In the genomic region with DNA sequence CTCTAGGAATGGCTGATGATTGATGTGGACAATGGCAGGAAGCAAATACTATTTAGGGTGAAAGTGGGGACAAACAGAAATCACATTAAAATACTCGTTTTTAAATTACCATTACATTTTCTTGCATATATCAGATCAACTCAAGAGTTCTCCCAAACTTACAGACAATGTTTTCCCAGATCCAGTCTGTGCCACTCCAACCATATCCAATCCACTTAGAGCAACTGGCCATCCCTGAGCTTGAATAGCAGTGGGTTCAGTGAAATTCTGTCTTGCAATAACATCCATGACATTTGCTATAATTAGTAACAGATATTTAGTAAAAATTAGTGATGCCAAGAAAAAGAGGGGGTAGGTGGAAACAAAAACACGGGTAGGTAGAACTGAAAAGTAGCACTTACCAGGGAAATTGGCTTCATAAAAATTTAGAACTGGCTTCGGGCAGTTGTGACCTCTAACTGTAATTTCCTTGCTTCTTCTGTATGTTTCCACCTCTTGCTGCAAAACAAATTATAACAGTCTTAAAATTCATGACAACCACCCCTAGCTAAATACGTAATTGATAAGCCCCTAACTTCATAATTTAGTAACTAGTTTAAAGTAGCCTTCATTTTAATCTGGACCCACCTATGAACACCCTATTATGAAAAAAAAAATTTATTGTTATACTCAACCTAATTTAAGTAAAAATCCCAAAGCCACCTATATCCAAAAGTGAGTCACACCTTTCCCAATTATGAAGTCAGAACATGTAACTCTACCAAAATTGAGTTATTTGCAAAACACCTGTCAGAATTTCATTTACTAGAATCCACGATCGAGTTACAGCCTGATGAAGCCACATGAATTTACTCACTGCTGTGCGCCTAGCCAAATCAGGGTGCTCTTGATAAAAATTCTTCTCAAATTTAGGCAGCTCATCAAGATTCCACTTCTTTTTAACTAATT, we compare ENCODE assay signal across 9 cellular contexts. TPM values are rescaled to one million over a fixed set of nuclear protein-coding genes. Genes with fewer than 3 reads are reported as not detected.
A peak's percentile ranks its signal among the peaks of the same experiment; 100 is the strongest.
DNase-seq lines count a peak whose midpoint lies in the region; ATAC-seq and TF ChIP-seq lines count a peak whose summit lies in the region.
"Had no signal": no experiment of that assay in that cellular context is flagged by ENCODE, and none has a peak within 500 bp of the region (broad histone marks: within the 10 kb centered on the region; RNA-seq: fewer than 3 reads in every experiment).

No MANE protein-coding gene starts in this region.

- H3K9me3 ChIP-seq in skeletal muscle tissue (ENCODE audit: control insufficient read depth in 3 of 3, low read length in 3 of 3), result no peaks in the 10 kb centered on the region

- H3K4me1 ChIP-seq in skeletal muscle tissue (ENCODE audit: control insufficient read depth in 3 of 3, insufficient read depth in 3 of 3, low read length in 3 of 3) (peaks cover 28 to 37% (median 33%) of the 10 kb centered on the region in 3 donors), foreskin keratinocyte (peaks cover 30% of the 10 kb centered on the region)

- TF ChIP-seq CTCF in WTC11 (IDR thresholded peaks at IDR 0.05), result no peak
- TF ChIP-seq CTCF in foreskin fibroblast (IDR thresholded peaks at IDR 0.05; ENCODE audit: low read depth, low read length), result no peak
- TF ChIP-seq CTCF in foreskin keratinocyte (conservative IDR thresholded peaks at IDR 0.05), result no peak

- H3K27me3 Mint-ChIP-seq in WTC11 (ENCODE audit: low read depth), result no peaks in the 10 kb centered on the region; the same call in 1 of the 2 replicates

- ATAC-seq in WTC11 (no peak), foreskin keratinocyte (no peak), GM19324 (IDR thresholded peaks at IDR 0.05; ENCODE audit: low FRiP score, unreplicated experiment) (no peak)

- POLR2A ChIA-PET in WTC11 (lab: Charles Lee), result interaction anchor here (1.9 to 3.3 kb wide), 2 partner anchors 8 to 84 kb away, joined by 7 to 53 read pairs; partner anchors contain the start of gene POLG2

- no peaks in the 10 kb centered on the region for H3K27me3 ChIP-seq in H7 (ENCODE audit: control insufficient read depth, insufficient read depth, low read length)
- H3K27me3 ChIP-seq in skeletal muscle tissue (ENCODE audit: control insufficient read depth in 3 of 3, insufficient read depth in 3 of 3, low read length in 3 of 3), result no peaks in the 10 kb centered on the region
- no peaks in the 10 kb centered on the region for H3K27me3 ChIP-seq in foreskin keratinocyte

- H3K27ac Mint-ChIP-seq in WTC11, result peak overlapping the region; percentile 96

- H3K36me3 Mint-ChIP-seq in WTC11, result peaks cover 77% of the 10 kb centered on the region

- H3K4me3 ChIP-seq in H7 (ENCODE audit: insufficient read depth, low read depth, low read length) (peak overlapping the region; percentile 97), foreskin fibroblast (ENCODE audit: low read depth in 1 of 2, low read length in 2 of 2) (peak overlapping the region; percentile 71 to 84), skeletal muscle tissue (ENCODE audit: low read length in 3 of 3) (peak overlapping the region; percentile 91 to 98 (median 93))

- CTCF ChIA-PET in WTC11 (lab: Charles Lee), result interaction anchor here (1.5 kb wide), 1 partner anchor 7 kb away, joined by 10 read pairs; the partner anchor contains the start of gene POLG2

- H3K9me3 Mint-ChIP-seq in WTC11, result no peaks in the 10 kb centered on the region

- peaks cover 47% of the 10 kb centered on the region for H3K36me3 ChIP-seq in H7 (replicated peaks; ENCODE audit: control insufficient read depth, insufficient read depth, low read length)
- H3K36me3 ChIP-seq in skeletal muscle tissue (ENCODE audit: control insufficient read depth in 3 of 3, insufficient read depth in 3 of 3, low read length in 3 of 3), result peaks cover 54 to 55% (median 54%) of the 10 kb centered on the region in 3 donors

- peaks cover 59% of the 10 kb centered on the region for H3K4me1 Mint-ChIP-seq in WTC11

- H3K4me3 Mint-ChIP-seq in WTC11, result peak overlapping the region; percentile 98

- H3K27ac ChIP-seq in skeletal muscle tissue (ENCODE audit: low read depth, low read length) (peak overlapping the region; percentile 100), foreskin keratinocyte (no peak overlapping the region)

- no peak for DNase-seq in H7
- DNase-seq in WTC11 (ENCODE audit: low spot score), result no peak
- no peak for DNase-seq in foreskin fibroblast
- DNase-seq in NCI-H774 (lab: John Stamatoyannopoulos, UW), result no peak
- DNase-seq in foreskin keratinocyte, result no peak
- DNase-seq in epidermal melanocyte (ENCODE audit: insufficient read length, low spot score), result no peak
- DNase-seq: stimulated activated CD8-positive, alpha-beta memory T cell treated with anti-CD3 and anti-CD28 coated beads, Interleukin-4, amount 100 ng/mL, for 48 hours had no signal

- H3K9ac ChIP-seq in skeletal muscle tissue (ENCODE audit: low read depth in 1 of 3, low read length in 3 of 3), result peak overlapping the region; percentile 100

TF ChIP-seq in WTC11, 78 proteins besides CTCF, POLR2A, EP300 and RAD21 (continues in another document):
- TF ChIP-seq GRHL2 (CRISPR knock-in tag; IDR thresholded peaks at IDR 0.05; ENCODE audit: insufficient replicate concordance, severe bottlenecking) (no peak), TEAD1 (CRISPR knock-in tag; IDR thresholded peaks at IDR 0.05) (no peak), USF1 (CRISPR knock-in tag; IDR thresholded peaks at IDR 0.05) (no peak), ZNF121 (CRISPR knock-in tag; IDR thresholded peaks at IDR 0.05) (no peak), ZNF416 (CRISPR knock-in tag; IDR thresholded peaks at IDR 0.05) (no peak), JUN (CRISPR knock-in tag; IDR thresholded peaks at IDR 0.05) (no peak), FOXK1 (CRISPR knock-in tag; IDR thresholded peaks at IDR 0.05) (no peak), MLX (CRISPR knock-in tag; IDR thresholded peaks at IDR 0.05) (no peak), CBFB (CRISPR knock-in tag; IDR thresholded peaks at IDR 0.05; ENCODE audit: low read depth) (no peak), MYBL2 (CRISPR knock-in tag; IDR thresholded peaks at IDR 0.05) (no peak), CREM (CRISPR knock-in tag; IDR thresholded peaks at IDR 0.05) (no peak)
- TF ChIP-seq, protein P1, sequence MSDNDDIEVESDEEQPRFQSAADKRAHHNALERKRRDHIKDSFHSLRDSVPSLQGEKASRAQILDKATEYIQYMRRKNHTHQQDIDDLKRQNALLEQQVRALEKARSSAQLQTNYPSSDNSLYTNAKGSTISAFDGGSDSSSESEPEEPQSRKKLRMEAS (CRISPR knock-in tag; IDR thresholded peaks at IDR 0.05), result no peak
- TF ChIP-seq, protein P2, sequence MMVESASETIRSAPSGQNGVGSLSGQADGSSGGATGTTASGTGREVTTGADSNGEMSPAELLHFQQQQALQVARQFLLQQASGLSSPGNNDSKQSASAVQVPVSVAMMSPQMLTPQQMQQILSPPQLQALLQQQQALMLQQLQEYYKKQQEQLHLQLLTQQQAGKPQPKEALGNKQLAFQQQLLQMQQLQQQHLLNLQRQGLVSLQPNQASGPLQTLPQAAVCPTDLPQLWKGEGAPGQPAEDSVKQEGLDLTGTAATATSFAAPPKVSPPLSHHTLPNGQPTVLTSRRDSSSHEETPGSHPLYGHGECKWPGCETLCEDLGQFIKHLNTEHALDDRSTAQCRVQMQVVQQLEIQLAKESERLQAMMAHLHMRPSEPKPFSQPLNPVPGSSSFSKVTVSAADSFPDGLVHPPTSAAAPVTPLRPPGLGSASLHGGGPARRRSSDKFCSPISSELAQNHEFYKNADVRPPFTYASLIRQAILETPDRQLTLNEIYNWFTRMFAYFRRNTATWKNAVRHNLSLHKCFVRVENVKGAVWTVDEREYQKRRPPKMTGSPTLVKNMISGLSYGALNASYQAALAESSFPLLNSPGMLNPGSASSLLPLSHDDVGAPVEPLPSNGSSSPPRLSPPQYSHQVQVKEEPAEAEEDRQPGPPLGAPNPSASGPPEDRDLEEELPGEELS (CRISPR knock-in tag; IDR thresholded peaks at IDR 0.05), result no peak
- TF ChIP-seq, protein P3, sequence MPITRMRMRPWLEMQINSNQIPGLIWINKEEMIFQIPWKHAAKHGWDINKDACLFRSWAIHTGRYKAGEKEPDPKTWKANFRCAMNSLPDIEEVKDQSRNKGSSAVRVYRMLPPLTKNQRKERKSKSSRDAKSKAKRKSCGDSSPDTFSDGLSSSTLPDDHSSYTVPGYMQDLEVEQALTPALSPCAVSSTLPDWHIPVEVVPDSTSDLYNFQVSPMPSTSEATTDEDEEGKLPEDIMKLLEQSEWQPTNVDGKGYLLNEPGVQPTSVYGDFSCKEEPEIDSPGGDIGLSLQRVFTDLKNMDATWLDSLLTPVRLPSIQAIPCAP (CRISPR knock-in tag; IDR thresholded peaks at IDR 0.05), result no peak

RNA-seq across cellular contexts. Expression of gene DDX5, which starts 2.0 kb away (rescaled TPM):
- 163 and 238 TPM in 2 replicates for total RNA-seq in H7 (2014; rRNA removed; shearing (Covaris generic))
- total RNA-seq in WTC11 (2021) (543 to 612 TPM (median 563 TPM) in 3 replicates), skeletal muscle tissue (259 TPM), foreskin keratinocyte (386 and 387 TPM in 2 replicates)
- polyA plus RNA-seq in foreskin keratinocyte, result 236 and 262 TPM in 2 replicates

RNA-seq across cellular contexts. Expression of gene CEP95, which starts 2.7 kb away (rescaled TPM):
- total RNA-seq in H7 (2014; rRNA removed; shearing (Covaris generic)), result 18.5 and 45.6 TPM in 2 replicates
- 59.8 to 63.8 TPM (median 59.9 TPM) in 3 replicates for total RNA-seq in WTC11 (2021)
- total RNA-seq in skeletal muscle tissue, result 42.3 TPM
- total RNA-seq in foreskin keratinocyte, result 23.6 and 24.6 TPM in 2 replicates
- 13.0 and 14.0 TPM in 2 replicates for polyA plus RNA-seq in foreskin keratinocyte

RNA-seq across cellular contexts. Expression of gene POLG2, which starts 7.2 kb away (rescaled TPM):
- 42.3 and 47.8 TPM in 2 replicates for total RNA-seq in H7 (2014; rRNA removed; shearing (Covaris generic))
- total RNA-seq in WTC11 (2021), result 38.5 to 44.3 TPM (median 42.7 TPM) in 3 replicates
- total RNA-seq in skeletal muscle tissue, result 13.0 TPM
- 9.3 and 11.0 TPM in 2 replicates for total RNA-seq in foreskin keratinocyte
- 6.4 and 7.8 TPM in 2 replicates for polyA plus RNA-seq in foreskin keratinocyte

RNA-seq across cellular contexts. Expression of gene MILR1, which starts 55.2 kb away (rescaled TPM):
- 0.70 and 1.5 TPM in 2 replicates for total RNA-seq in H7 (2014; rRNA removed; shearing (Covaris generic))
- total RNA-seq in WTC11 (2021) (not detected in 3 replicates), skeletal muscle tissue (10.4 TPM), foreskin keratinocyte (not detected in 2 replicates)
- not detected in 2 replicates for polyA plus RNA-seq in foreskin keratinocyte
